ENCODE assay signal across 22 cellular contexts in the genomic region with DNA sequence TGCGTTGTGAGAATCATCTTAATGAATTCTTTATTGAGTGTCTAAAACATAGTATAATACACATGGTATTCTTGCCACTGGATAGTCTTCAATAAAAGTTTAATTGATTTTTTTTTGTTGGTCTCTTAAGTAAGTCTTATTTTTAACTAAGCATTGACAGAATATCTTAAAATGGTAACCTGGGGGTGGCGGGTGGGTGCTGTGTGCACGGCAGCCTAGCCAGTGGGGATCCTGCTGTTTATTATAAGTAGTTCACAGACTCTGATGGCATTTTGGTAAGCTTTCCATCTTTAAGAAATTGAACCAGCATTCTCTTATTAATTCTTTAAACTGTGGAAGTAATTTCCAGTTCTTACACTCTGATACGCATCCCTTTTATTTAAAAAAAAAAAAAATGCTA. TPM values are rescaled to one million over a fixed set of nuclear protein-coding genes. Genes with fewer than 3 reads are reported as not detected.
DNase-seq lines count a peak whose midpoint lies in the region; ATAC-seq and TF ChIP-seq lines count a peak whose summit lies in the region.
"Had no signal": no experiment of that assay in that cellular context is flagged by ENCODE, and none has a peak within 500 bp of the region (broad histone marks: within the 10 kb centered on the region; RNA-seq: fewer than 3 reads in every experiment).

No MANE protein-coding gene starts in this region.

- no peak overlapping the region for H2BK15ac ChIP-seq in neuronal stem cell (ENCODE audit: low read length)

- no TSS peak for BruUV-seq in OCI-LY7 (replicated peaks; lab: Mats Ljungman, UMichigan)

- H4K91ac ChIP-seq in neuronal stem cell (ENCODE audit: low read depth, low read length, poor library complexity) = no peak overlapping the region

- H3K9me3 ChIP-seq in OCI-LY7 (ENCODE audit: low read length) (no peaks in the 10 kb centered on the region), neuronal stem cell (replicated peaks in 1 of 2; ENCODE audit: control insufficient read depth in 2 of 2, insufficient read depth in 1 of 2, low read depth in 1 of 2, low read length in 2 of 2) (no peaks in the 10 kb centered on the region)
- H3K9me3 ChIP-seq: body of pancreas, SJSA1, uterus had no signal

- H4K20me1 ChIP-seq in GM23338 (replicated peaks; ENCODE audit: insufficient read depth) = peaks cover 17% of the 10 kb centered on the region
- no peaks in the 10 kb centered on the region for H4K20me1 ChIP-seq in OCI-LY7 (ENCODE audit: insufficient read depth, low read length)

- DNase-seq in GM23338 (ENCODE audit: low spot score) (no peak), OCI-LY7 (ENCODE audit: low spot score) (peak; percentile 54), glutamatergic neuron (no peak), neuronal stem cell (ENCODE audit: low spot score) (no peak)
- DNase-seq in activated T-cell treated with anti-CD3 and anti-CD28 coated beads, Interleukin-2, amount 50 U/mL, for 24 hours = no peak
- DNase-seq: body of pancreas; effector memory CD8-positive, alpha-beta T cell; HCEC 1CT; Karpas-422; NCI-H187 treated with DMSO at 0.1 percent for 48 hours; NCI-H226; uterus had no signal

- H3K27me3 ChIP-seq in GM23338 (ENCODE audit: insufficient read depth) (peaks cover 16% of the 10 kb centered on the region), neuronal stem cell (ENCODE audit: control insufficient read depth in 3 of 3, insufficient read depth in 3 of 3, low read depth in 1 of 3, low read length in 3 of 3) (no peaks in the 10 kb centered on the region)

- H3K4me1 Mint-ChIP-seq in GM23338 (peaks cover 56% of the 10 kb centered on the region), glutamatergic neuron (ENCODE audit: low read depth, unreplicated experiment) (peaks cover 27% of the 10 kb centered on the region)
- H3K4me1 Mint-ChIP-seq in activated T-cell treated with anti-CD3 and anti-CD28 coated beads, Interleukin-2, amount 50 U/mL, for 24 hours (ENCODE audit: low read depth) = peaks cover 12% of the 10 kb centered on the region

- no peak overlapping the region for H3K23ac ChIP-seq in neuronal stem cell (ENCODE audit: low read depth, low read length, poor library complexity)

- no peak overlapping the region for H3K18ac ChIP-seq in neuronal stem cell (ENCODE audit: low read length)

- TF ChIP-seq CTCF in GM23338 (conservative IDR thresholded peaks at IDR 0.05; ENCODE audit: low read depth in 2 of 2) (no peak), OCI-LY7 (conservative IDR thresholded peaks at IDR 0.05; ENCODE audit: low read length) (0 out of 2 replicates have a peak, but pooled peaks have one; percentile 12), glutamatergic neuron (IDR thresholded peaks at IDR 0.05; ENCODE audit: partially characterized antibody, unreplicated experiment) (no peak)

- H3F3A ChIP-seq in GM23338 (replicated peaks; ENCODE audit: low read depth) = no peaks in the 10 kb centered on the region

- H3K4me3 ChIP-seq in GM23338 = peak overlapping the region; percentile 97
- H3K4me3 ChIP-seq in OCI-LY7 (ENCODE audit: low read depth, low read length, poor library complexity, severe bottlenecking) = peak overlapping the region; percentile 74
- H3K4me3 ChIP-seq in neuronal stem cell (ENCODE audit: low read length in 2 of 2) = peak overlapping the region; percentile 71 to 73
- H3K4me3 ChIP-seq: body of pancreas, SJSA1, uterus had no signal

- H3K27ac ChIP-seq in GM23338 (ENCODE audit: low read depth) (no peak overlapping the region), OCI-LY7 (ENCODE audit: low read depth, low read length, poor library complexity, severe bottlenecking) (peak overlapping the region; percentile 94), neuronal stem cell (replicated peaks; ENCODE audit: low read length) (no peak overlapping the region)
- H3K27ac ChIP-seq: body of pancreas, parathyroid adenoma, SJSA1, uterus, VCaP had no signal

- POLR2A ChIA-PET in OCI-LY7 (lab: Charles Lee) = interaction anchor here (0.7 to 0.8 kb wide), 2 partner anchors 644 to 646 kb away, joined by 3 to 4 read pairs; no protein-coding TSS in a partner anchor

- H3K9me2 ChIP-seq in GM23338 (ENCODE audit: insufficient read depth) (no peaks in the 10 kb centered on the region), OCI-LY7 (ENCODE audit: insufficient read depth, low read length) (no peaks in the 10 kb centered on the region)

- H3K36me3 ChIP-seq in GM23338 (ENCODE audit: insufficient read depth) (no peaks in the 10 kb centered on the region), OCI-LY7 (ENCODE audit: insufficient read depth, low read length) (peaks cover 22% of the 10 kb centered on the region), neuronal stem cell (replicated peaks in 1 of 2; ENCODE audit: control insufficient read depth in 2 of 2, insufficient read depth in 2 of 2, low read length in 2 of 2) (peaks cover 18 to 94% of the 10 kb centered on the region in 2 donors)
- H3K36me3 ChIP-seq: SJSA1, uterus had no signal

- no peak overlapping the region for H3K4ac ChIP-seq in neuronal stem cell (ENCODE audit: low read length)

- H3K27me3 Mint-ChIP-seq in GM23338 (ENCODE audit: insufficient read depth, low read depth, poor library complexity) = peaks cover 20% of the 10 kb centered on the region
- H3K27me3 Mint-ChIP-seq in glutamatergic neuron (ENCODE audit: unreplicated experiment) = peaks cover 41% of the 10 kb centered on the region
- H3K27me3 Mint-ChIP-seq in activated T-cell treated with anti-CD3 and anti-CD28 coated beads, Interleukin-2, amount 50 U/mL, for 24 hours = peaks cover 80% of the 10 kb centered on the region

- WGBS in neuronal stem cell (ENCODE audit: extremely low coverage in 2 of 2, insufficient read length in 2 of 2, insufficient replicate concordance in 1 of 2), 2 donors = no CpG with 5 or more reads among the region's 4 CpGs

- H3K4me1 ChIP-seq in GM23338 (ENCODE audit: insufficient read depth) (peaks cover 40% of the 10 kb centered on the region), OCI-LY7 (ENCODE audit: insufficient read depth, low read length, poor library complexity, severe bottlenecking) (peaks cover 46% of the 10 kb centered on the region), neuronal stem cell (ENCODE audit: control insufficient read depth in 2 of 2, insufficient read depth in 1 of 2, low read depth in 1 of 2, low read length in 2 of 2) (peaks cover 10 to 14% of the 10 kb centered on the region in 2 donors)
- H3K4me1 ChIP-seq: parathyroid adenoma, SJSA1 had no signal

- CTCF ChIA-PET in OCI-LY7 (lab: Charles Lee; ENCODE audit: unreplicated experiment) = interaction anchor here (0.6 kb wide), 1 partner anchor 12 kb away, joined by 5 read pairs; no protein-coding TSS in a partner anchor

- no peak overlapping the region for H3K27ac Mint-ChIP-seq in GM23338
- peak overlapping the region; percentile 96 for H3K27ac Mint-ChIP-seq in glutamatergic neuron (ENCODE audit: unreplicated experiment)
- H3K27ac Mint-ChIP-seq in activated T-cell treated with anti-CD3 and anti-CD28 coated beads, Interleukin-2, amount 50 U/mL, for 24 hours = no peak overlapping the region
- H3K27ac Mint-ChIP-seq: effector memory CD8-positive, alpha-beta T cell had no signal

- no peak overlapping the region for H2BK12ac ChIP-seq in neuronal stem cell (ENCODE audit: low read length)

- H2BK120ac ChIP-seq in neuronal stem cell (ENCODE audit: low read depth, low read length) = no peak overlapping the region

- no peak overlapping the region for H2BK5ac ChIP-seq in neuronal stem cell (ENCODE audit: low read length)

- H2AFZ ChIP-seq in GM23338 (no peak overlapping the region), OCI-LY7 (ENCODE audit: low read length) (peak overlapping the region; percentile 5; the same call in 1 of the 2 replicates), neuronal stem cell (ENCODE audit: low read length) (no peak overlapping the region)
- H2AFZ ChIP-seq: parathyroid adenoma had no signal

- H3K4me2 ChIP-seq in GM23338 (peak overlapping the region; percentile 96), OCI-LY7 (ENCODE audit: low read length) (peak overlapping the region; percentile 94), neuronal stem cell (ENCODE audit: insufficient read depth, low read length, poor library complexity, severe bottlenecking) (peak overlapping the region; percentile 23)

- H3K79me1 ChIP-seq in neuronal stem cell (ENCODE audit: low read depth, low read length) = peaks cover 2% of the 10 kb centered on the region

- intact Hi-C loops in OCI-LY7 (cut with micrococcal nuclease; ENCODE audit: unreplicated experiment) = loop anchor here (5.0 kb wide), 2 partner anchors 829 to 1354 kb away; no protein-coding TSS in a partner anchor

- no peak overlapping the region for H2AK5ac ChIP-seq in neuronal stem cell (ENCODE audit: low read depth, low read length)

- H3K79me2 ChIP-seq in GM23338 (replicated peaks; ENCODE audit: insufficient read depth) (peaks cover 56% of the 10 kb centered on the region), OCI-LY7 (ENCODE audit: insufficient read depth, low read depth, low read length) (peaks cover 55% of the 10 kb centered on the region)
- H3K79me2 ChIP-seq: parathyroid adenoma had no signal

- no peak overlapping the region for H3K9ac ChIP-seq in neuronal stem cell (ENCODE audit: low read depth, low read length, poor library complexity)
- H3K9ac ChIP-seq: parathyroid adenoma had no signal

- peak overlapping the region; percentile 69 for H3K4me3 Mint-ChIP-seq in GM23338
- H3K4me3 Mint-ChIP-seq in glutamatergic neuron (ENCODE audit: unreplicated experiment) = peak overlapping the region; percentile 95
- H3K4me3 Mint-ChIP-seq in activated T-cell treated with anti-CD3 and anti-CD28 coated beads, Interleukin-2, amount 50 U/mL, for 24 hours = no peak overlapping the region
- H3K4me3 Mint-ChIP-seq: effector memory CD8-positive, alpha-beta T cell had no signal

- peaks cover 8% of the 10 kb centered on the region for H3K9me3 Mint-ChIP-seq in GM23338
- peaks cover 51% of the 10 kb centered on the region for H3K9me3 Mint-ChIP-seq in glutamatergic neuron (ENCODE audit: unreplicated experiment)
- H3K9me3 Mint-ChIP-seq in activated T-cell treated with anti-CD3 and anti-CD28 coated beads, Interleukin-2, amount 50 U/mL, for 24 hours = no peaks in the 10 kb centered on the region

- H3K14ac ChIP-seq in neuronal stem cell (ENCODE audit: low read length) = no peak overlapping the region

- no peak overlapping the region for H4K8ac ChIP-seq in neuronal stem cell (ENCODE audit: low read depth, low read length)

- H3K36me3 Mint-ChIP-seq in GM23338 (ENCODE audit: low read depth) = peaks cover 28% of the 10 kb centered on the region
- peaks cover 19% of the 10 kb centered on the region for H3K36me3 Mint-ChIP-seq in glutamatergic neuron (ENCODE audit: unreplicated experiment)
- H3K36me3 Mint-ChIP-seq in activated T-cell treated with anti-CD3 and anti-CD28 coated beads, Interleukin-2, amount 50 U/mL, for 24 hours (ENCODE audit: low read depth) = no peaks in the 10 kb centered on the region

- ATAC-seq in GM23338 = no peak
- ATAC-seq in GM18517 (IDR thresholded peaks at IDR 0.05; ENCODE audit: unreplicated experiment) = no peak
- ATAC-seq in GM18502 (IDR thresholded peaks at IDR 0.05; ENCODE audit: poor library complexity, unreplicated experiment) = no peak
- no peak for ATAC-seq in GM18858 (IDR thresholded peaks at IDR 0.05; ENCODE audit: unreplicated experiment)
- ATAC-seq: body of pancreas; effector memory CD8-positive, alpha-beta T cell; sciatic nerve had no signal

RNA-seq across cellular contexts. Expression of gene SOX11, which starts 6.0 kb away (rescaled TPM):
- 26.3 and 26.5 TPM in 2 replicates for total RNA-seq in GM23338 (2014; rRNA removed; shearing (Covaris generic))
- 33.2 and 34.0 TPM in 2 replicates for polyA plus RNA-seq in GM23338 (2016; fragmentation: Nextera tagmentation; extraction: Ambion mirVana)
- total RNA-seq in OCI-LY7 (2014; rRNA removed; shearing (Covaris generic)) = 6.8 and 7.7 TPM in 2 replicates
- total RNA-seq in OCI-LY7 (2022) = 13.0 and 14.8 TPM in 2 replicates
- 576 TPM for total RNA-seq in glutamatergic neuron (ENCODE audit: unreplicated experiment)
- polyA plus RNA-seq in neuronal stem cell (2013, experiment 1 of 2) = 150 TPM
- polyA plus RNA-seq in neuronal stem cell (2013, experiment 2 of 2) = 165 TPM
- total RNA-seq: lung microvascular endothelial cell; sciatic nerve; subcutaneous adipose tissue; T-helper 2 cell treated with Interferon-gamma antibody and Interleukin-4, amounts not matched to agents 100 ng/mL and 5 ng/mL, for 36 hours had no signal

Comparison
In these comparisons a context has a peak if more than half of its experiments do, and no peak if none do; other contexts are left out.
1. H3K4me2 ChIP-seq: peak in every context shown above with its lines; median percentile 96 in GM23338; 94 in OCI-LY7; 23 in neuronal stem cell.
2. RNA of gene SOX11, which starts 6.0 kb away (total RNA-seq): 576 TPM in glutamatergic neuron (single experiment); 26.3 to 26.5 TPM in GM23338 and 6.8 to 14.8 TPM in OCI-LY7; every median in the first group is over 10 times any median in the second.
3. Peak in every context shown above with its lines, with median percentiles within 50 percentile points of each other: H3K4me3 ChIP-seq.